ENCODE assay signal across 7 cellular contexts in genomic region chr9:130128251-130128650, GRCh38. TPM values are rescaled to one million over a fixed set of nuclear protein-coding genes. Genes with fewer than 3 reads are reported as not detected.
DNase-seq lines count a peak whose midpoint lies in the region; ATAC-seq and TF ChIP-seq lines count a peak whose summit lies in the region.

No MANE protein-coding gene starts in this region.

- H3K27ac Mint-ChIP-seq in endothelial cell (ENCODE audit: unreplicated experiment): no peak overlapping the region

- no peaks in the 10 kb centered on the region for H3K9me3 ChIP-seq in heart left ventricle

- DNase-seq in M059J (ENCODE audit: low read depth) (peak; percentile 50), heart left ventricle (no peak), endothelial cell (ENCODE audit: low spot score) (no peak), iPS-NIHi7 (ENCODE audit: extremely low spot score) (no peak)
- DNase-seq in activated CD8-positive, alpha-beta memory T cell treated with anti-CD3 and anti-CD28 coated beads, Interleukin-2, amount 50 U/mL, for 1 hour (ENCODE audit: extremely low read depth): peak; percentile 72
- DNase-seq in stimulated activated CD4-positive, alpha-beta T cell treated with anti-CD3 and anti-CD28 coated beads, Interleukin-4, amount 100 ng/mL, for 1 hour: peak; percentile 49

- H3K4me1 Mint-ChIP-seq in endothelial cell (ENCODE audit: unreplicated experiment): no peaks in the 10 kb centered on the region

- H3K27me3 Mint-ChIP-seq in endothelial cell (ENCODE audit: unreplicated experiment): no peaks in the 10 kb centered on the region

- TF ChIP-seq CTCF in heart left ventricle (IDR thresholded peaks at IDR 0.05) (no peak), endothelial cell (IDR thresholded peaks at IDR 0.05; ENCODE audit: unreplicated experiment) (no peak)

- no peaks in the 10 kb centered on the region for H3K27me3 ChIP-seq in heart left ventricle

- H3K4me3 ChIP-seq in heart left ventricle: peak overlapping the region in 2 of 12 donors; percentile 10 to 29

- ATAC-seq in GM19463 (IDR thresholded peaks at IDR 0.05; ENCODE audit: unreplicated experiment) (peak; percentile 50), heart left ventricle (peak in 3 of 4 donors; percentile 27 to 62 (median 46))

- intact Hi-C loops in heart left ventricle (cut with DNase I): no loop called here

- H3K4me1 ChIP-seq in heart left ventricle: peaks cover 0 to 33% (median 13%) of the 10 kb centered on the region in 12 donors

- H3K36me3 Mint-ChIP-seq in endothelial cell (ENCODE audit: low read depth, unreplicated experiment): peaks cover 24% of the 10 kb centered on the region

- no peak for TF ChIP-seq POLR2A in heart left ventricle (IDR thresholded peaks at IDR 0.05)

- peak overlapping the region; percentile 20 to 93 (median 60) for H3K27ac ChIP-seq in heart left ventricle

- H3K36me3 ChIP-seq in heart left ventricle: peaks cover 0 to 75% (median 56%) of the 10 kb centered on the region in 9 donors

- H3K9me3 Mint-ChIP-seq in endothelial cell (ENCODE audit: unreplicated experiment): no peaks in the 10 kb centered on the region

- WGBS in heart left ventricle, 4 donors: 72 to 77% (median 74%) methylated on average over 6 of the region's 6 CpGs

- no peak overlapping the region for H3K4me3 Mint-ChIP-seq in endothelial cell (ENCODE audit: unreplicated experiment)

RNA-seq across cellular contexts. Expression of gene NCS1, which starts 44.0 kb away (rescaled TPM):
- 30.0 and 49.5 TPM in 2 replicates for total RNA-seq in M059J (2014; rRNA removed; shearing (Covaris generic))
- total RNA-seq in heart left ventricle (10 to 100 TPM in 4 of 9 donors, 1 to 10 TPM in 5; 4.4 to 15.9 (median 9.4) TPM), endothelial cell (ENCODE audit: unreplicated experiment) (20.1 TPM)
- polyA plus RNA-seq in heart left ventricle: 1 to 10 TPM; 2.3 to 9.5 TPM

Comparison
In these comparisons a context has a peak if more than half of its experiments do, and no peak if none do; other contexts are left out.
1. DNase-seq: peak in M059J (single experiment), activated CD8-positive, alpha-beta memory T cell treated with anti-CD3 and anti-CD28 coated beads, Interleukin-2, amount 50 U/mL, for 1 hour (single experiment) and stimulated activated CD4-positive, alpha-beta T cell treated with anti-CD3 and anti-CD28 coated beads, Interleukin-4, amount 100 ng/mL, for 1 hour (single experiment); none in heart left ventricle (0 of 5), endothelial cell (single experiment) and iPS-NIHi7 (single experiment).